In genomic region chr6:138680085-138680484, GRCh38 we compare ENCODE assay signal across 16 cellular contexts.
"Had no signal": no experiment of that assay in that cellular context is flagged by ENCODE, and none has a peak within 500 bp of the region (broad histone marks: within the 10 kb centered on the region; RNA-seq: fewer than 3 reads in every experiment).

No MANE protein-coding gene starts in this region.

- H3K4me1 ChIP-seq: thyroid gland had no signal

- H3K27me3 ChIP-seq: thyroid gland had no signal

- H3K27ac ChIP-seq: thyroid gland had no signal

- DNase-seq: activated CD4-positive, alpha-beta T cell treated with anti-CD3 and anti-CD28 coated beads for 4 hours; activated CD8-positive, alpha-beta T cell treated with anti-CD3 and anti-CD28 coated beads for 36 hours; activated gamma-delta T cell treated with Interleukin-2 at 50 U/mL for 16 hours; activated T-cell treated with anti-CD3 and anti-CD28 coated beads, Interleukin-2, amount 50 U/mL, for 48 hours; anterior cingulate cortex; cerebellar nuclear complex; effector CD8-positive, alpha-beta T cell; foreskin melanocyte; kidney glomerular epithelial cell; mesendoderm; nucleus accumbens; right cardiac atrium; thyroid gland had no signal

- H3K27ac Mint-ChIP-seq: activated CD8-positive, alpha-beta T cell treated with anti-CD3 and anti-CD28 coated beads for 36 hours; activated naive CD8-positive, alpha-beta T cell; nephron; WTC11 had no signal

- H3K4me3 ChIP-seq: thyroid gland had no signal

- ATAC-seq: activated CD8-positive, alpha-beta T cell treated with anti-CD3 and anti-CD28 coated beads for 36 hours; right cardiac atrium; WTC11 had no signal

- H3K36me3 Mint-ChIP-seq: activated naive CD8-positive, alpha-beta T cell; WTC11 had no signal

- H3K9me3 ChIP-seq: thyroid gland had no signal

- H3K27me3 Mint-ChIP-seq: activated naive CD8-positive, alpha-beta T cell had no signal

- H3K4me3 Mint-ChIP-seq: activated CD8-positive, alpha-beta T cell treated with anti-CD3 and anti-CD28 coated beads for 36 hours; activated naive CD8-positive, alpha-beta T cell; nephron; WTC11 had no signal

- H3K36me3 ChIP-seq: thyroid gland had no signal

- H3K9me3 Mint-ChIP-seq: activated CD8-positive, alpha-beta T cell treated with anti-CD3 and anti-CD28 coated beads for 36 hours; nephron; WTC11 had no signal
